In genomic region chr10:122164028-122164601, GRCh38 we compare ENCODE assay signal across 10 cellular contexts.
DNase-seq lines count a peak whose midpoint lies in the region; ATAC-seq, FAIRE-seq and TF ChIP-seq lines count a peak whose summit lies in the region.
"Had no signal": no experiment of that assay in that cellular context is flagged by ENCODE, and none has a peak within 500 bp of the region (broad histone marks: within the 10 kb centered on the region; RNA-seq: fewer than 3 reads in every experiment).

No MANE protein-coding gene starts in this region.

- TF ChIP-seq CTCF in BJ (IDR thresholded peaks at IDR 0.05; ENCODE audit: insufficient read depth, low read depth, low read length) (no peak), esophagus squamous epithelium (IDR thresholded peaks at IDR 0.05) (no peak), neural crest cell (conservative IDR thresholded peaks at IDR 0.05) (no peak)

- TF ChIP-seq POLR2A in esophagus squamous epithelium (IDR thresholded peaks at IDR 0.05) (no peak), GM12891 (IDR thresholded peaks at IDR 0.05; ENCODE audit: low read depth, low read length) (no peak)

- H3K27me3 ChIP-seq in BJ (ENCODE audit: control insufficient read depth, insufficient read depth, low read length) (no peaks in the 10 kb centered on the region), esophagus squamous epithelium (peaks cover 0 to 15% (median 0%) of the 10 kb centered on the region in 4 donors)

- DNase-seq in BJ (ENCODE audit: low read depth), result no peak
- peak; percentile 86 for DNase-seq in NCI-H510A (lab: John Stamatoyannopoulos, UW)
- DNase-seq in esophagus squamous epithelium (lab: John Stamatoyannopoulos, UW), result no peak
- peak; percentile 43 for DNase-seq in neural crest cell (ENCODE audit: low read depth, low spot score)
- DNase-seq in GM12891 (ENCODE audit: insufficient read length, low spot score), result no peak
- DNase-seq in T-helper 9 cell, result no peak
- DNase-seq in stimulated activated CD4-positive, alpha-beta T cell treated with anti-CD3 and anti-CD28 coated beads, Interleukin-2, amount 100 ng/mL, for 24 hours, result no peak
- DNase-seq: immature natural killer cell had no signal

- intact Hi-C loops in esophagus squamous epithelium (cut with DNase I), result no loop called here

- ATAC-seq in HG03175 (IDR thresholded peaks at IDR 0.05; ENCODE audit: unreplicated experiment), result no peak
- ATAC-seq: Panc1 had no signal

- H3K4me3 ChIP-seq in BJ (ENCODE audit: low read depth, low read length) (peak overlapping the region; percentile 37), esophagus squamous epithelium (peak overlapping the region; percentile 15 to 65 (median 39))

- POLR2A ChIA-PET in BJ (lab: Charles Lee), result no interaction called here

- no peaks in the 10 kb centered on the region for H3K36me3 Mint-ChIP-seq in neural crest cell (ENCODE audit: low read depth)
- H3K36me3 Mint-ChIP-seq: immature natural killer cell had no signal

- no peaks in the 10 kb centered on the region for H3K36me3 ChIP-seq in BJ (ENCODE audit: control insufficient read depth, insufficient read depth, low read length)
- peaks cover 0 to 61% (median 0%) of the 10 kb centered on the region in 3 donors for H3K36me3 ChIP-seq in esophagus squamous epithelium

- H3K4me1 ChIP-seq in esophagus squamous epithelium, result peaks cover 11 to 33% (median 16%) of the 10 kb centered on the region in 3 donors

- peaks cover 61% of the 10 kb centered on the region for H3K4me1 Mint-ChIP-seq in neural crest cell

- FAIRE-seq in GM12891 (lab: Jason Lieb, UNC), result no peak

- peak overlapping the region in 1 of 4 donors; percentile 13 for H3K27ac ChIP-seq in esophagus squamous epithelium

- 70 to 71% methylated on average over 17 to 20 of the region's 24 CpGs for WGBS in esophagus squamous epithelium, 2 donors

- H3K27me3 Mint-ChIP-seq in neural crest cell (ENCODE audit: low read depth), result no peaks in the 10 kb centered on the region

- H3K9me3 Mint-ChIP-seq in neural crest cell, result no peaks in the 10 kb centered on the region
- H3K9me3 Mint-ChIP-seq: immature natural killer cell had no signal

- CTCF ChIA-PET in BJ (lab: Yijun Ruan, JAX), result interaction anchor here (1.5 to 1.7 kb wide), 2 partner anchors 22 to 23 kb away, joined by 5 read pairs; no protein-coding TSS in a partner anchor

- H3K9me3 ChIP-seq in esophagus squamous epithelium, result no peaks in the 10 kb centered on the region

- H3K27ac Mint-ChIP-seq in neural crest cell (ENCODE audit: unreplicated experiment), result peak overlapping the region; percentile 94
- H3K27ac Mint-ChIP-seq: immature natural killer cell had no signal

- peak overlapping the region; percentile 96 for H3K4me3 Mint-ChIP-seq in neural crest cell

TF ChIP-seq in GM12891, 5 proteins besides CTCF, POLR2A, EP300 and RAD21:
- TF ChIP-seq POLR2AphosphoS5 (IDR thresholded peaks at IDR 0.05; ENCODE audit: low read depth, low read length), result no peak
- TF ChIP-seq SPI1 (IDR thresholded peaks at IDR 0.05; ENCODE audit: low read depth, low read length), result no peak
- TF ChIP-seq TAF1 (IDR thresholded peaks at IDR 0.05; ENCODE audit: low read depth, low read length), result no peak
- no peak for TF ChIP-seq PAX5 (IDR thresholded peaks at IDR 0.05; ENCODE audit: insufficient read depth, low read length, severe bottlenecking)
- no peak for TF ChIP-seq POU2F2 (IDR thresholded peaks at IDR 0.05; ENCODE audit: low read depth, low read length)

Comparison
In these comparisons a context has a peak if more than half of its experiments do, and no peak if none do; other contexts are left out.
1. DNase-seq: peak in NCI-H510A (single experiment) and neural crest cell (single experiment); none in BJ (single experiment), esophagus squamous epithelium (single experiment), GM12891 (single experiment), T-helper 9 cell (single experiment) and stimulated activated CD4-positive, alpha-beta T cell treated with anti-CD3 and anti-CD28 coated beads, Interleukin-2, amount 100 ng/mL, for 24 hours (0 of 2).